1 cellular context compared by ENCODE assay signal in genomic region chr10:15337441-15337923, GRCh38. TPM values are rescaled to one million over a fixed set of nuclear protein-coding genes. Genes with fewer than 3 reads are reported as not detected.
"Had no signal": no experiment of that assay in that cellular context is flagged by ENCODE, and none has a peak within 500 bp of the region (broad histone marks: within the 10 kb centered on the region; RNA-seq: fewer than 3 reads in every experiment).

No MANE protein-coding gene starts in this region.

RNA-seq across cellular contexts. Expression of gene FAM171A1, which starts 33.6 kb away (rescaled TPM):
- total RNA-seq: HT-29 had no signal
